9 cellular contexts compared by ENCODE assay signal in the genomic region with DNA sequence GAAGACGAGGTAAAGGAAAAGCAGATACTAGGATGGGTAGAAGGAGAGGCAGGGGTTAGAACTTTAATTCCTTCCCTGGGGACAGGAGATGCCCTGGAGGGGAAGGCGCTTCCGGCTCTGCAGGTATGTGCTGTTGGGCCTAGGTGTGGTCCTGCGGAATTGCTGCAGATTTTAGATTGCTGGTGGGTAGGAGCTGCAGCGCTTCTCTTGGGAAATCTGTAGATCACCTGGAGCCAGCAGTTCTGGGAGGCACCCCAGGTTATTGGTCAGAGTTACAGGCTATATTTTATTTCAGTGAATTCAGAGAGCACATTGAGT. TPM values are rescaled to one million over a fixed set of nuclear protein-coding genes. Genes with fewer than 3 reads are reported as not detected.
A peak's percentile ranks its signal among the peaks of the same experiment; 100 is the strongest.
DNase-seq lines count a peak whose midpoint lies in the region; ATAC-seq, FAIRE-seq and TF ChIP-seq lines count a peak whose summit lies in the region.
"Had no signal": no experiment of that assay in that cellular context is flagged by ENCODE, and none has a peak within 500 bp of the region (broad histone marks: within the 10 kb centered on the region; RNA-seq: fewer than 3 reads in every experiment).

No MANE protein-coding gene starts in this region.

- H3K9me3 ChIP-seq in endothelial cell of umbilical vein (replicated peaks; ENCODE audit: control insufficient read depth, insufficient read depth, low read length): no peaks in the 10 kb centered on the region
- no peaks in the 10 kb centered on the region for H3K9me3 ChIP-seq in neural progenitor cell (ENCODE audit: low read depth)

- no peak overlapping the region for H3K27ac Mint-ChIP-seq in neural progenitor cell
- no peak overlapping the region for H3K27ac Mint-ChIP-seq in activated T-helper 2 cell treated with anti-CD3 and anti-CD28 coated beads, Interferon-gamma antibody, Interleukin-2, Interleukin-4, amounts not matched to agents 10 μg/mL and 5 μg/mL and 100 μg/mL, durations not matched to agents 14 hours and 24 hours and 36 hours

- H3K4me2 ChIP-seq in endothelial cell of umbilical vein (ENCODE audit: insufficient read depth, low read length) (peak overlapping the region; percentile 87), neural progenitor cell (peak overlapping the region; percentile 91)

- TF ChIP-seq CTCF in AG10803 (conservative IDR thresholded peaks at IDR 0.05; ENCODE audit: low read length): no peak
- no peak for TF ChIP-seq CTCF in endothelial cell of umbilical vein (IDR thresholded peaks at IDR 0.05; ENCODE audit: extremely low read depth in 1 of 2, insufficient read depth in 1 of 2, low read depth in 1 of 2, low read length in 2 of 2)
- TF ChIP-seq CTCF in neural progenitor cell (IDR thresholded peaks at IDR 0.05): no peak

- no peaks in the 10 kb centered on the region for H3K9me1 ChIP-seq in endothelial cell of umbilical vein (replicated peaks; ENCODE audit: control insufficient read depth, extremely low read depth, insufficient read depth, low read length)

- dilution Hi-C loops in endothelial cell of umbilical vein (cut with MboI; ENCODE audit: extremely low pct_ligation_motif_present, low sequenced_read_pairs): no loop called here

- H3K36me3 ChIP-seq in endothelial cell of umbilical vein (ENCODE audit: control insufficient read depth in 2 of 2, extremely low read depth in 1 of 2, insufficient read depth in 2 of 2, low read length in 2 of 2) (no peaks in the 10 kb centered on the region), neural progenitor cell (no peaks in the 10 kb centered on the region)

- no peaks in the 10 kb centered on the region for H4K20me1 ChIP-seq in endothelial cell of umbilical vein (replicated peaks; ENCODE audit: control insufficient read depth, extremely low read depth, insufficient read depth, low read length)
- peaks cover 8% of the 10 kb centered on the region for H4K20me1 ChIP-seq in neural progenitor cell (ENCODE audit: low read depth)

- peaks cover 4% of the 10 kb centered on the region for H3K36me3 Mint-ChIP-seq in neural progenitor cell
- peaks cover 16% of the 10 kb centered on the region for H3K36me3 Mint-ChIP-seq in activated T-helper 2 cell treated with anti-CD3 and anti-CD28 coated beads, Interferon-gamma antibody, Interleukin-2, Interleukin-4, amounts not matched to agents 10 μg/mL and 5 μg/mL and 100 μg/mL, durations not matched to agents 14 hours and 24 hours and 36 hours (ENCODE audit: low read depth)

- CTCF ChIA-PET in endothelial cell of umbilical vein (lab: Charles Lee): interaction anchor here (0.6 to 3.3 kb wide), 5 partner anchors 13 to 282 kb away, joined by 3 to 20 read pairs (median 3); a partner anchor contains a TSS

- H3K4me1 ChIP-seq in endothelial cell of umbilical vein (ENCODE audit: control insufficient read depth, extremely low read depth, insufficient read depth, low read length) (peaks cover 19% of the 10 kb centered on the region), neural progenitor cell (peaks cover 31% of the 10 kb centered on the region)

- peaks cover 30% of the 10 kb centered on the region for H3F3A ChIP-seq in neural progenitor cell (ENCODE audit: low read depth)

- H3K79me2 ChIP-seq in endothelial cell of umbilical vein (ENCODE audit: control insufficient read depth, insufficient read depth, low read length) (peaks cover 27% of the 10 kb centered on the region), neural progenitor cell (ENCODE audit: low read depth) (peaks cover 17% of the 10 kb centered on the region)

- no TSS peak for BruUV-seq in endothelial cell of umbilical vein (replicated peaks; lab: Mats Ljungman, UMichigan)

- peak overlapping the region; percentile 73 for H3K27ac ChIP-seq in endothelial cell of umbilical vein (ENCODE audit: insufficient read depth, low read depth, low read length)
- H3K27ac ChIP-seq in neural progenitor cell: no peak overlapping the region

- no peaks in the 10 kb centered on the region for H3K9me3 Mint-ChIP-seq in neural progenitor cell
- H3K9me3 Mint-ChIP-seq in activated T-helper 2 cell treated with anti-CD3 and anti-CD28 coated beads, Interferon-gamma antibody, Interleukin-2, Interleukin-4, amounts not matched to agents 10 μg/mL and 5 μg/mL and 100 μg/mL, durations not matched to agents 14 hours and 24 hours and 36 hours: no peaks in the 10 kb centered on the region

- intact Hi-C loops in endothelial cell of umbilical vein (cut with micrococcal nuclease): no loop called here
- intact Hi-C loops in activated T-helper 2 cell treated with anti-CD3 and anti-CD28 coated beads, Interferon-gamma antibody, Interleukin-2, Interleukin-4, amounts not matched to agents 10 μg/mL and 5 μg/mL and 100 μg/mL, durations not matched to agents 14 hours and 24 hours and 36 hours (cut with micrococcal nuclease): loop anchor here (1.0 to 2.0 kb wide), 2 partner anchors 8 to 137 kb away; a partner anchor contains a TSS

- H3K4me3 Mint-ChIP-seq in neural progenitor cell: no peak overlapping the region
- no peak overlapping the region for H3K4me3 Mint-ChIP-seq in activated T-helper 2 cell treated with anti-CD3 and anti-CD28 coated beads, Interferon-gamma antibody, Interleukin-2, Interleukin-4, amounts not matched to agents 10 μg/mL and 5 μg/mL and 100 μg/mL, durations not matched to agents 14 hours and 24 hours and 36 hours (ENCODE audit: low read depth)

- ATAC-seq in HG03354 (IDR thresholded peaks at IDR 0.05; ENCODE audit: poor library complexity, severe bottlenecking, unreplicated experiment): no peak

- DNase-seq in AG10803 (ENCODE audit: low read depth) (no peak), NCI-H526 (lab: John Stamatoyannopoulos, UW) (peak; percentile 71 to 86), endothelial cell of umbilical vein (ENCODE audit: low read depth, low spot score) (no peak), neural progenitor cell (ENCODE audit: low spot score) (peak; percentile 22), NCI-H1436 (lab: John Stamatoyannopoulos, UW) (no peak), NCI-H2081 treated with DMSO at 0.1 percent for 48 hours (lab: John Stamatoyannopoulos, UW) (no peak)
- no peak for DNase-seq in activated T-helper 2 cell treated with anti-CD3 and anti-CD28 coated beads, Interferon-gamma antibody, Interleukin-2, Interleukin-4, amounts not matched to agents 10 μg/mL and 5 μg/mL and 100 μg/mL, durations not matched to agents 14 hours and 24 hours and 36 hours (ENCODE audit: low spot score)

- H3K27me3 ChIP-seq in endothelial cell of umbilical vein (ENCODE audit: control insufficient read depth in 2 of 2, insufficient read depth in 2 of 2, low read length in 2 of 2) (peaks cover 4 to 9% of the 10 kb centered on the region in 2 experiments), neural progenitor cell (peaks cover 13% of the 10 kb centered on the region)

- POLR2A ChIA-PET in endothelial cell of umbilical vein (lab: Charles Lee): interaction anchor here (0.6 kb wide), 1 partner anchor 46 kb away, joined by 3 read pairs; no protein-coding TSS in a partner anchor

- FAIRE-seq in endothelial cell of umbilical vein (lab: Jason Lieb, UNC): peak; percentile 38
- FAIRE-seq: G401.6 had no signal

- H3K4me3 ChIP-seq in AG10803 (ENCODE audit: low read length) (peak overlapping the region; percentile 94), endothelial cell of umbilical vein (replicated peaks in 1 of 3; ENCODE audit: insufficient read depth in 1 of 3, low read depth in 1 of 3, low read length in 3 of 3) (peak overlapping the region; percentile 88 to 94 (median 89)), neural progenitor cell (peak overlapping the region; percentile 80)

- H2AFZ ChIP-seq in endothelial cell of umbilical vein (ENCODE audit: low read depth, low read length) (peak overlapping the region; percentile 38), neural progenitor cell (replicated peaks) (peak overlapping the region; percentile 91)

- peak overlapping the region; percentile 76 for H3K9ac ChIP-seq in endothelial cell of umbilical vein (replicated peaks; ENCODE audit: extremely low read depth, insufficient read depth, low read length)
- no peak overlapping the region for H3K9ac ChIP-seq in neural progenitor cell

- peaks cover 2% of the 10 kb centered on the region for H3K27me3 Mint-ChIP-seq in neural progenitor cell (ENCODE audit: insufficient read depth, low read depth)
- peaks cover 6% of the 10 kb centered on the region for H3K27me3 Mint-ChIP-seq in activated T-helper 2 cell treated with anti-CD3 and anti-CD28 coated beads, Interferon-gamma antibody, Interleukin-2, Interleukin-4, amounts not matched to agents 10 μg/mL and 5 μg/mL and 100 μg/mL, durations not matched to agents 14 hours and 24 hours and 36 hours (ENCODE audit: low read depth)

- no peak for TF ChIP-seq POLR2A in endothelial cell of umbilical vein (IDR thresholded peaks at IDR 0.05; ENCODE audit: low read depth, low read length)

- H3K4me1 Mint-ChIP-seq in neural progenitor cell: peaks cover 38% of the 10 kb centered on the region
- peaks cover 30% of the 10 kb centered on the region for H3K4me1 Mint-ChIP-seq in activated T-helper 2 cell treated with anti-CD3 and anti-CD28 coated beads, Interferon-gamma antibody, Interleukin-2, Interleukin-4, amounts not matched to agents 10 μg/mL and 5 μg/mL and 100 μg/mL, durations not matched to agents 14 hours and 24 hours and 36 hours (ENCODE audit: low read depth)

TF ChIP-seq in endothelial cell of umbilical vein, 7 proteins besides CTCF, POLR2A, EP300 and RAD21:
- no peak for TF ChIP-seq JUN (IDR thresholded peaks at IDR 0.05; ENCODE audit: borderline replicate concordance, insufficient read depth, insufficient read length, low read depth)
- TF ChIP-seq, protein P1, sequence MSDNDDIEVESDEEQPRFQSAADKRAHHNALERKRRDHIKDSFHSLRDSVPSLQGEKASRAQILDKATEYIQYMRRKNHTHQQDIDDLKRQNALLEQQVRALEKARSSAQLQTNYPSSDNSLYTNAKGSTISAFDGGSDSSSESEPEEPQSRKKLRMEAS (IDR thresholded peaks at IDR 0.05; ENCODE audit: insufficient read depth, insufficient read length): no peak

RNA-seq across cellular contexts. Expression of a gene that starts 1.1 kb away (rescaled TPM):
- total RNA-seq in endothelial cell of umbilical vein (164 and 196 TPM in 2 replicates), neural progenitor cell (ENCODE audit: low replicate concordance) (69.7 and 94.7 TPM in 2 replicates)
- polyA plus RNA-seq in endothelial cell of umbilical vein: 280 and 288 TPM in 2 replicates
- 215 and 224 TPM in 2 replicates for polyA plus RNA-seq in endothelial cell of umbilical vein (2011; cell fraction: cytosol; rRNA removed)
- polyA plus RNA-seq in endothelial cell of umbilical vein (2011; cell fraction: nucleus; rRNA removed): 97.5 and 118 TPM in 2 replicates
- polyA plus RNA-seq in endothelial cell of umbilical vein (2012): 177 and 191 TPM in 2 replicates
- polyA minus RNA-seq in endothelial cell of umbilical vein: 108 and 135 TPM in 2 replicates
- polyA minus RNA-seq in endothelial cell of umbilical vein (2011; cell fraction: cytosol; rRNA and poly(A)+ RNA removed): 50.9 TPM
- 29.8 and 38.1 TPM in 2 replicates for polyA minus RNA-seq in endothelial cell of umbilical vein (2011; cell fraction: nucleus; rRNA and poly(A)+ RNA removed)
- 63.6 and 63.7 TPM in 2 replicates for total RNA-seq in activated T-helper 2 cell treated with anti-CD3 and anti-CD28 coated beads, Interferon-gamma antibody, Interleukin-2, Interleukin-4, amounts not matched to agents 10 μg/mL and 5 μg/mL and 100 μg/mL, durations not matched to agents 14 hours and 24 hours and 36 hours

Comparison
In these comparisons a context has a peak if more than half of its experiments do, and no peak if none do; other contexts are left out.
1. DNase-seq: peak in NCI-H526 (2 of 2) and neural progenitor cell (single experiment); none in AG10803 (single experiment), endothelial cell of umbilical vein (single experiment), NCI-H1436 (single experiment), activated T-helper 2 cell treated with anti-CD3 and anti-CD28 coated beads, Interferon-gamma antibody, Interleukin-2, Interleukin-4, amounts not matched to agents 10 μg/mL and 5 μg/mL and 100 μg/mL, durations not matched to agents 14 hours and 24 hours and 36 hours (single experiment) and NCI-H2081 treated with DMSO at 0.1 percent for 48 hours (single experiment).
2. Peak in every context shown above with its lines, with median percentiles within 50 percentile points of each other: H3K4me3 ChIP-seq.